Comparison of ENCODE assay signal across 1 cellular context in genomic region chr2:101679037-101679726, GRCh38.
A peak's percentile ranks its signal among the peaks of the same experiment; 100 is the strongest.
TF ChIP-seq lines count a peak whose summit lies in the region.

No MANE protein-coding gene starts in this region.

TF ChIP-seq in HepG2, 621 proteins besides CTCF, POLR2A, EP300 and RAD21 (continued from another document and continues in another):
- TF ChIP-seq FOXA3 (CRISPR knock-in tag; IDR thresholded peaks at IDR 0.05) (peak; percentile 43), ZNF503 (CRISPR knock-in tag; IDR thresholded peaks at IDR 0.05) (no peak), ZNF160 (CRISPR knock-in tag; IDR thresholded peaks at IDR 0.05) (no peak), ZBTB20 (CRISPR knock-in tag; IDR thresholded peaks at IDR 0.05; ENCODE audit: borderline replicate concordance, low read depth) (no peak), YEATS2 (CRISPR knock-in tag; IDR thresholded peaks at IDR 0.05; ENCODE audit: borderline replicate concordance) (no peak), SATB2 (CRISPR knock-in tag; IDR thresholded peaks at IDR 0.05) (no peak), MED8 (CRISPR knock-in tag; IDR thresholded peaks at IDR 0.05; ENCODE audit: insufficient replicate concordance) (no peak), BCL6 (CRISPR knock-in tag; IDR thresholded peaks at IDR 0.05) (0 out of 2 replicates have a peak, but pooled peaks have one; percentile 13), ONECUT2 (CRISPR knock-in tag; IDR thresholded peaks at IDR 0.05) (no peak), ZNF432 (CRISPR knock-in tag; IDR thresholded peaks at IDR 0.05; ENCODE audit: borderline replicate concordance) (no peak), NFATC3 (CRISPR knock-in tag; IDR thresholded peaks at IDR 0.05) (no peak), ZNF367 (CRISPR knock-in tag; IDR thresholded peaks at IDR 0.05; ENCODE audit: borderline replicate concordance) (no peak), ZNF430 (CRISPR knock-in tag; IDR thresholded peaks at IDR 0.05) (no peak), ZNF891 (CRISPR knock-in tag; IDR thresholded peaks at IDR 0.05) (no peak), REST (IDR thresholded peaks at IDR 0.05; ENCODE audit: borderline replicate concordance in 1 of 2, low read depth in 1 of 2, low read length in 2 of 2) (no peak), KMT2B (CRISPR knock-in tag; IDR thresholded peaks at IDR 0.05) (no peak), MTA3 (CRISPR knock-in tag; IDR thresholded peaks at IDR 0.05) (no peak), ZNF557 (CRISPR knock-in tag; IDR thresholded peaks at IDR 0.05) (no peak), ESRRA (CRISPR knock-in tag; IDR thresholded peaks at IDR 0.05; ENCODE audit: low read depth) (no peak), RARA (CRISPR knock-in tag; IDR thresholded peaks at IDR 0.05) (no peak), ZNF644 (CRISPR knock-in tag; IDR thresholded peaks at IDR 0.05; ENCODE audit: low read depth) (peak; percentile 99), KAT7 (CRISPR knock-in tag; IDR thresholded peaks at IDR 0.05; ENCODE audit: borderline replicate concordance) (no peak), KDM6A (CRISPR knock-in tag; IDR thresholded peaks at IDR 0.05; ENCODE audit: low read depth) (no peak), MXI1 (IDR thresholded peaks at IDR 0.05; ENCODE audit: borderline replicate concordance, low read depth, low read length) (no peak), ZNF782 (CRISPR knock-in tag; IDR thresholded peaks at IDR 0.05; ENCODE audit: borderline replicate concordance) (no peak), ZNF331 (CRISPR knock-in tag; IDR thresholded peaks at IDR 0.05) (no peak), NFE2 (CRISPR knock-in tag; IDR thresholded peaks at IDR 0.05) (no peak), PREB (CRISPR knock-in tag; IDR thresholded peaks at IDR 0.05) (no peak), ZNF513 (CRISPR knock-in tag; conservative IDR thresholded peaks at IDR 0.05) (no peak), ZBTB7B (CRISPR knock-in tag; IDR thresholded peaks at IDR 0.05) (no peak), CCAR2 (optimal IDR thresholded peaks at IDR 0.05; ENCODE audit: low read depth, low read length) (no peak), ZXDC (CRISPR knock-in tag; IDR thresholded peaks at IDR 0.05) (no peak), ZFX (CRISPR knock-in tag; IDR thresholded peaks at IDR 0.05; ENCODE audit: low read depth) (no peak), ZC3H4 (CRISPR knock-in tag; IDR thresholded peaks at IDR 0.05; ENCODE audit: borderline replicate concordance) (no peak), HHEX (CRISPR knock-in tag; IDR thresholded peaks at IDR 0.05) (no peak), ZFAT (CRISPR knock-in tag; conservative IDR thresholded peaks at IDR 0.05) (no peak), ZNF552 (CRISPR knock-in tag; IDR thresholded peaks at IDR 0.05; ENCODE audit: borderline replicate concordance) (no peak), SP2 (CRISPR knock-in tag; IDR thresholded peaks at IDR 0.05) (no peak), SRSF1 (optimal IDR thresholded peaks at IDR 0.05; ENCODE audit: low read depth, low read length) (no peak), SYNCRIP (IDR thresholded peaks at IDR 0.05; ENCODE audit: insufficient read depth, low read depth, low read length) (no peak), SRSF9 (IDR thresholded peaks at IDR 0.05; ENCODE audit: borderline replicate concordance, insufficient read depth, low read depth, low read length, poor library complexity, severe bottlenecking) (no peak), SP5 (CRISPR knock-in tag; IDR thresholded peaks at IDR 0.05; ENCODE audit: borderline replicate concordance, low read depth) (no peak), ETS1 (CRISPR knock-in tag; IDR thresholded peaks at IDR 0.05) (no peak), ZNF564 (CRISPR knock-in tag; IDR thresholded peaks at IDR 0.05) (no peak), POLR2G (IDR thresholded peaks at IDR 0.05; ENCODE audit: low read depth, low read length) (no peak), SNRNP70 (IDR thresholded peaks at IDR 0.05; ENCODE audit: low read depth, low read length) (no peak), ZNF343 (CRISPR knock-in tag; IDR thresholded peaks at IDR 0.05) (no peak), NAIF1 (CRISPR knock-in tag; IDR thresholded peaks at IDR 0.05; ENCODE audit: borderline replicate concordance) (no peak), BRCA1 (CRISPR knock-in tag; IDR thresholded peaks at IDR 0.05) (no peak), ZBTB25 (CRISPR knock-in tag; IDR thresholded peaks at IDR 0.05) (no peak), ZNF143 (CRISPR knock-in tag; IDR thresholded peaks at IDR 0.05) (no peak), SETDB1 (CRISPR knock-in tag; IDR thresholded peaks at IDR 0.05; ENCODE audit: borderline replicate concordance) (no peak), ZNF329 (CRISPR knock-in tag; IDR thresholded peaks at IDR 0.05; ENCODE audit: low read depth) (no peak), ZNF34 (CRISPR knock-in tag; IDR thresholded peaks at IDR 0.05; ENCODE audit: borderline replicate concordance) (no peak), ZBTB44 (CRISPR knock-in tag; IDR thresholded peaks at IDR 0.05) (no peak), GTF2F1 (IDR thresholded peaks at IDR 0.05; ENCODE audit: low read length) (no peak), IKZF4 (CRISPR knock-in tag; IDR thresholded peaks at IDR 0.05; ENCODE audit: borderline replicate concordance, low read depth, not compliant biosample characterization) (no peak), JDP2 (CRISPR knock-in tag; IDR thresholded peaks at IDR 0.05; ENCODE audit: borderline replicate concordance) (no peak), ARID2 (CRISPR knock-in tag; IDR thresholded peaks at IDR 0.05; ENCODE audit: borderline replicate concordance) (0 out of 2 replicates have a peak, but pooled peaks have one; percentile 55), ISL2 (CRISPR knock-in tag; IDR thresholded peaks at IDR 0.05) (peak; percentile 12; the same call in 1 of the 2 replicates), ZBTB8A (CRISPR knock-in tag; IDR thresholded peaks at IDR 0.05; ENCODE audit: borderline replicate concordance, low read depth) (no peak), ZNF724P (CRISPR knock-in tag; IDR thresholded peaks at IDR 0.05; ENCODE audit: borderline replicate concordance) (no peak), FOXA1 (IDR thresholded peaks at IDR 0.05) (no peak), FOXA1 (CRISPR knock-in tag; IDR thresholded peaks at IDR 0.05) (peak; percentile 55)
